8 cellular contexts compared by ENCODE assay signal in the genomic region with DNA sequence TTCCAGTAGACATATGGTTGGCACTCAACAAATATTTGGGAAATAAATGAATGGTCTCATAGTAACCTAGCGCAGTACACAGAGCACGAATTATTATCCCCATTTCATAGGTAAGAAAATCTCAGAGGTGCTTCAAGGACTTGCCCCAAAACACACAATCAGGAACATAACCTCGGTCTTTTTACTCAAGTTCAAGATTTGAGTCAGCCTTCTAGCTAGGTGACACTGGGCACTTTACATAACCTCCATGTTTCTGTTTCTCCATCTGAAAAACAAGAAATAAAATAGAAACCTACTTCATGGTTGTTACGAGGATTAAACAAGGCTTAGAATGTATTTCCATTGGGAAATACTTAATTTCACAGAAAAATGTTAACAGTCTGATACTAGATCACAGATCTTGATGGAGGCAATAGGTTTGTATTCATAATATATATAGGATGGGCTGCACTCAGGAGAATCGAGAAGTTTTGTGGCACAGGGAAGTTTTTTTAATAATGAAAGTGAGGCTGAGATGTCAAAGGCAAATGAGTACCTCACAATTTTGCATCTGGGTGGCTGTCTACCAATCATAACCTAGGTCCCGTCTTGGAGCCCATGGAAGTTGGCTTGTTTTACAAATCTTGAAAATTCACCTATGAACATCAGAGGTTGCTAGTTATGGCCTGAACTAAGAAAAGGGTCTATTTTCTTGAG.
DNase-seq lines count a peak whose midpoint lies in the region; ATAC-seq and TF ChIP-seq lines count a peak whose summit lies in the region.

No MANE protein-coding gene starts in this region.

- H3K4me1 Mint-ChIP-seq in activated CD4-positive, alpha-beta T cell treated with anti-CD3 and anti-CD28 coated beads for 36 hours = peaks cover 4% of the 10 kb centered on the region
- H3K4me1 Mint-ChIP-seq in central memory CD8-positive, alpha-beta T cell = peaks cover 9% of the 10 kb centered on the region
- H3K4me1 Mint-ChIP-seq in T-cell = peaks cover 7 to 13% (median 9%) of the 10 kb centered on the region in 3 donors

- H3K36me3 Mint-ChIP-seq in activated CD4-positive, alpha-beta T cell treated with anti-CD3 and anti-CD28 coated beads for 36 hours (ENCODE audit: low read depth) = no peaks in the 10 kb centered on the region
- no peaks in the 10 kb centered on the region for H3K36me3 Mint-ChIP-seq in central memory CD8-positive, alpha-beta T cell (ENCODE audit: insufficient read depth)
- H3K36me3 Mint-ChIP-seq in T-cell = no peaks in the 10 kb centered on the region

- WGBS in testis, 2 donors = 48 to 58% methylated on average over 6 of the region's 6 CpGs

- no peak for TF ChIP-seq CTCF in testis (IDR thresholded peaks at IDR 0.05)

- no peak overlapping the region for H3K4me3 Mint-ChIP-seq in activated CD4-positive, alpha-beta T cell treated with anti-CD3 and anti-CD28 coated beads for 36 hours
- peak overlapping the region; percentile 35 for H3K4me3 Mint-ChIP-seq in central memory CD8-positive, alpha-beta T cell
- peak overlapping the region in 1 of 3 donors; percentile 26 for H3K4me3 Mint-ChIP-seq in T-cell

- no peak overlapping the region for H3K27ac ChIP-seq in subcutaneous abdominal adipose tissue (ENCODE audit: low read depth, low read length)
- peak overlapping the region in 1 of 2 donors; percentile 78 for H3K27ac ChIP-seq in testis

- TF ChIP-seq POLR2A in testis (IDR thresholded peaks at IDR 0.05) = no peak

- H3K9me3 Mint-ChIP-seq in activated CD4-positive, alpha-beta T cell treated with anti-CD3 and anti-CD28 coated beads for 36 hours (ENCODE audit: low read depth) = no peaks in the 10 kb centered on the region
- no peaks in the 10 kb centered on the region for H3K9me3 Mint-ChIP-seq in central memory CD8-positive, alpha-beta T cell
- H3K9me3 Mint-ChIP-seq in T-cell = no peaks in the 10 kb centered on the region

- H3K27me3 ChIP-seq in subcutaneous abdominal adipose tissue (ENCODE audit: control insufficient read depth in 5 of 5, insufficient read depth in 4 of 5, low read length in 5 of 5) (no peaks in the 10 kb centered on the region), testis (no peaks in the 10 kb centered on the region)

- peaks cover 2% of the 10 kb centered on the region for H3K27me3 Mint-ChIP-seq in activated CD4-positive, alpha-beta T cell treated with anti-CD3 and anti-CD28 coated beads for 36 hours
- no peaks in the 10 kb centered on the region for H3K27me3 Mint-ChIP-seq in central memory CD8-positive, alpha-beta T cell
- H3K27me3 Mint-ChIP-seq in T-cell = peaks cover 3 to 8% of the 10 kb centered on the region in 2 donors

- POLR2A ChIA-PET in activated CD4-positive, alpha-beta T cell treated with anti-CD3 and anti-CD28 coated beads for 36 hours (lab: Charles Lee) = no interaction called here
- POLR2A ChIA-PET in T-cell (lab: Charles Lee) = no interaction called here

- H3K36me3 ChIP-seq in subcutaneous abdominal adipose tissue (ENCODE audit: control insufficient read depth in 5 of 5, insufficient read depth in 5 of 5, low read length in 5 of 5) (no peaks in the 10 kb centered on the region), testis (ENCODE audit: low read depth, missing control alignments) (no peaks in the 10 kb centered on the region)

- H3K9me3 ChIP-seq in subcutaneous abdominal adipose tissue (ENCODE audit: control insufficient read depth in 5 of 5, low read length in 5 of 5) (no peaks in the 10 kb centered on the region), testis (no peaks in the 10 kb centered on the region)

- H3K9ac ChIP-seq in subcutaneous abdominal adipose tissue (ENCODE audit: low read length in 5 of 5) = peak overlapping the region in 1 of 5 donors; percentile 19

- H3K4me3 ChIP-seq in subcutaneous abdominal adipose tissue (ENCODE audit: low read depth in 1 of 5, low read length in 5 of 5) (peak overlapping the region in 4 of 5 donors; percentile 49 to 69 (median 63)), testis (peak overlapping the region in 1 of 2 donors; percentile 13)

- intact Hi-C loops in activated CD4-positive, alpha-beta T cell treated with anti-CD3 and anti-CD28 coated beads for 36 hours (cut with DNase I, micrococcal nuclease) = loop anchor here (1.0 to 5.0 kb wide), 7 partner anchors 147 to 487 kb away; a partner anchor contains a TSS
- intact Hi-C loops in testis (cut with DNase I; ENCODE audit: low total_unique reads) = no loop called here

- H3K4me1 ChIP-seq in subcutaneous abdominal adipose tissue (ENCODE audit: control insufficient read depth in 5 of 5, insufficient read depth in 5 of 5, low read length in 5 of 5) (peaks cover 0 to 9% (median 7%) of the 10 kb centered on the region in 5 donors), testis (peaks cover 6% of the 10 kb centered on the region)

- CTCF ChIA-PET in activated CD4-positive, alpha-beta T cell treated with anti-CD3 and anti-CD28 coated beads for 36 hours (lab: Charles Lee) = interaction anchor here (1.0 to 1.4 kb wide), 2 partner anchors 14 to 228 kb away, joined by 3 read pairs; no protein-coding TSS in a partner anchor
- CTCF ChIA-PET in T-cell (lab: Charles Lee) = interaction anchor here in 1 of 2 donors (0.6 kb wide), 1 partner anchor 16 kb away, joined by 3 read pairs; no protein-coding TSS in a partner anchor

- H3K27ac Mint-ChIP-seq in activated CD4-positive, alpha-beta T cell treated with anti-CD3 and anti-CD28 coated beads for 36 hours = no peak overlapping the region
- no peak overlapping the region for H3K27ac Mint-ChIP-seq in central memory CD8-positive, alpha-beta T cell (ENCODE audit: low read depth)
- no peak overlapping the region for H3K27ac Mint-ChIP-seq in T-cell

- no peak for DNase-seq in activated CD4-positive, alpha-beta T cell treated with anti-CD3 and anti-CD28 coated beads for 36 hours
- DNase-seq in activated CD4-positive, alpha-beta T cell treated with anti-CD3 and anti-CD28 coated beads, Interleukin-2, amount 50 U/mL, for 48 hours = no peak
- DNase-seq in central memory CD8-positive, alpha-beta T cell (ENCODE audit: low spot score in 2 of 2) = no peak
- DNase-seq in T-cell (no peak), testis (no peak)
- DNase-seq in activated naive CD4-positive, alpha-beta T cell (lab: John Stamatoyannopoulos, UW) = no peak

- ATAC-seq in activated CD4-positive, alpha-beta T cell treated with anti-CD3 and anti-CD28 coated beads for 36 hours = peak; percentile 45
- ATAC-seq in HG03064 (IDR thresholded peaks at IDR 0.05; ENCODE audit: low read depth, unreplicated experiment) (peak; percentile 71), T-cell (replicated peaks in 1 of 4) (no peak)
- peak; percentile 32 for ATAC-seq in central memory CD8-positive, alpha-beta T cell (replicated peaks; ENCODE audit: extremely low read depth, poor library complexity, severe bottlenecking)

Comparison
In these comparisons a context has a peak if more than half of its experiments do, and no peak if none do; other contexts are left out.
1. ATAC-seq: peak in activated CD4-positive, alpha-beta T cell treated with anti-CD3 and anti-CD28 coated beads for 36 hours (single experiment), HG03064 (single experiment) and central memory CD8-positive, alpha-beta T cell (single experiment); none in T-cell (0 of 4).